8 cellular contexts compared by ENCODE assay signal in genomic region chr19:48319647-48320537, GRCh38. TPM values are rescaled to one million over a fixed set of nuclear protein-coding genes. Genes with fewer than 3 reads are reported as not detected.
A peak's percentile ranks its signal among the peaks of the same experiment; 100 is the strongest.
DNase-seq lines count a peak whose midpoint lies in the region; ATAC-seq and TF ChIP-seq lines count a peak whose summit lies in the region.

No MANE protein-coding gene starts in this region.

- no peak overlapping the region for H3K9ac ChIP-seq in liver (ENCODE audit: low read depth in 1 of 2, low read length in 2 of 2)

- peaks cover 14% of the 10 kb centered on the region for H3K36me3 Mint-ChIP-seq in activated CD4-positive, alpha-beta T cell treated with anti-CD3 and anti-CD28 coated beads, Interleukin-2, amount 10 ng/mL, durations not matched to agents 7 days and 5 days (ENCODE audit: low read depth)
- peaks cover 12% of the 10 kb centered on the region for H3K36me3 Mint-ChIP-seq in dendritic cell treated with granulocyte-macrophage colony-stimulating factor and Interleukin-4, amounts not matched to agents 40 ng/mL and 50 ng/mL, for 4 days (ENCODE audit: low read depth)

- 31% methylated on average over 16 of the region's 16 CpGs for WGBS in liver

- H3K36me3 ChIP-seq in liver (ENCODE audit: control insufficient read depth in 4 of 4, insufficient read depth in 3 of 4, low read depth in 1 of 4, low read length in 3 of 4) = no peaks in the 10 kb centered on the region

- H3K27me3 ChIP-seq in AG04450 (ENCODE audit: control insufficient read depth, insufficient read depth, low read length) (no peaks in the 10 kb centered on the region), liver (ENCODE audit: control insufficient read depth in 4 of 4, insufficient read depth in 4 of 4, low read length in 3 of 4) (no peaks in the 10 kb centered on the region)

- H3K9me3 ChIP-seq in AG04450 (ENCODE audit: control insufficient read depth, insufficient read depth, low read length) = peaks cover 2% of the 10 kb centered on the region; the same call in 1 of the 2 replicates
- no peaks in the 10 kb centered on the region for H3K9me3 ChIP-seq in liver (ENCODE audit: control insufficient read depth in 4 of 4, low read length in 3 of 4)

- H3K9me3 Mint-ChIP-seq in activated CD4-positive, alpha-beta T cell treated with anti-CD3 and anti-CD28 coated beads, Interleukin-2, amount 10 ng/mL, durations not matched to agents 7 days and 5 days = no peaks in the 10 kb centered on the region
- H3K9me3 Mint-ChIP-seq in dendritic cell treated with granulocyte-macrophage colony-stimulating factor and Interleukin-4, amounts not matched to agents 40 ng/mL and 50 ng/mL, for 4 days = no peaks in the 10 kb centered on the region

- no peak for ATAC-seq in HG02798 (IDR thresholded peaks at IDR 0.05; ENCODE audit: poor library complexity, unreplicated experiment)

- POLR2A ChIA-PET in AG04450 (lab: Yijun Ruan, JAX) = interaction anchor here (1.2 to 1.6 kb wide), 2 partner anchors 13 to 14 kb away, joined by 5 to 7 read pairs; no protein-coding TSS in a partner anchor
- POLR2A ChIA-PET in activated CD4-positive, alpha-beta T cell treated with anti-CD3 and anti-CD28 coated beads, Interleukin-2, amount 10 ng/mL, durations not matched to agents 7 days and 5 days (lab: Charles Lee) = no interaction called here

- CTCF ChIA-PET in AG04450 (lab: Charles Lee) = interaction anchor here (0.6 to 2.8 kb wide), 2 partner anchors 10 to 14 kb away, joined by 4 to 34 read pairs; no protein-coding TSS in a partner anchor
- CTCF ChIA-PET in activated CD4-positive, alpha-beta T cell treated with anti-CD3 and anti-CD28 coated beads, Interleukin-2, amount 10 ng/mL, durations not matched to agents 7 days and 5 days (lab: Charles Lee) = interaction anchor here (0.6 to 4.2 kb wide), 4 partner anchors 13 to 104 kb away, joined by 3 to 44 read pairs (median 4); partner anchors contain the start of gene KDELR1

- H3K4me3 ChIP-seq in AG04450 (ENCODE audit: low read depth, low read length) (no peak overlapping the region), liver (ENCODE audit: low read depth in 1 of 3, low read length in 3 of 3) (no peak overlapping the region)

- DNase-seq in AG04450 (ENCODE audit: low read depth, low spot score) (no peak), GOT3 (lab: John Stamatoyannopoulos, UW) (peak; percentile 15), NCI-H446 treated with DMSO at 0.1 percent for 48 hours (lab: John Stamatoyannopoulos, UW) (peak; percentile 61)
- peak; percentile 82 for DNase-seq in activated CD4-positive, alpha-beta T cell treated with anti-CD3 and anti-CD28 coated beads, Interleukin-2, amount 10 ng/mL, durations not matched to agents 7 days and 5 days
- DNase-seq in stimulated activated CD4-positive, alpha-beta T cell treated with anti-CD3 and anti-CD28 coated beads, TNF-alpha, amount 100 ng/mL, for 24 hours (ENCODE audit: low read depth in 3 of 3) = peak; percentile 50 to 71 (median 67)

- no peaks in the 10 kb centered on the region for H3K27me3 Mint-ChIP-seq in activated CD4-positive, alpha-beta T cell treated with anti-CD3 and anti-CD28 coated beads, Interleukin-2, amount 10 ng/mL, durations not matched to agents 7 days and 5 days
- peaks cover 4% of the 10 kb centered on the region for H3K27me3 Mint-ChIP-seq in dendritic cell treated with granulocyte-macrophage colony-stimulating factor and Interleukin-4, amounts not matched to agents 40 ng/mL and 50 ng/mL, for 4 days

- TF ChIP-seq RAD21 in liver (IDR thresholded peaks at IDR 0.05) = peak; percentile 87 to 89

- TF ChIP-seq CTCF in AG04450 (IDR thresholded peaks at IDR 0.05; ENCODE audit: low read depth, low read length) (peak; percentile 78), liver (IDR thresholded peaks at IDR 0.05; ENCODE audit: low read depth, low read length, missing input control) (peak; percentile 67)

- H3K4me1 Mint-ChIP-seq in activated CD4-positive, alpha-beta T cell treated with anti-CD3 and anti-CD28 coated beads, Interleukin-2, amount 10 ng/mL, durations not matched to agents 7 days and 5 days = peaks cover 50% of the 10 kb centered on the region
- H3K4me1 Mint-ChIP-seq in dendritic cell treated with granulocyte-macrophage colony-stimulating factor and Interleukin-4, amounts not matched to agents 40 ng/mL and 50 ng/mL, for 4 days (ENCODE audit: low read depth) = peaks cover 49% of the 10 kb centered on the region

- H3K4me3 Mint-ChIP-seq in activated CD4-positive, alpha-beta T cell treated with anti-CD3 and anti-CD28 coated beads, Interleukin-2, amount 10 ng/mL, durations not matched to agents 7 days and 5 days = peak overlapping the region; percentile 87
- H3K4me3 Mint-ChIP-seq in dendritic cell treated with granulocyte-macrophage colony-stimulating factor and Interleukin-4, amounts not matched to agents 40 ng/mL and 50 ng/mL, for 4 days = peak overlapping the region; percentile 81

- peak overlapping the region; percentile 98 for H3K27ac Mint-ChIP-seq in activated CD4-positive, alpha-beta T cell treated with anti-CD3 and anti-CD28 coated beads, Interleukin-2, amount 10 ng/mL, durations not matched to agents 7 days and 5 days
- peak overlapping the region; percentile 94 for H3K27ac Mint-ChIP-seq in dendritic cell treated with granulocyte-macrophage colony-stimulating factor and Interleukin-4, amounts not matched to agents 40 ng/mL and 50 ng/mL, for 4 days

- intact Hi-C loops in dendritic cell treated with granulocyte-macrophage colony-stimulating factor and Interleukin-4, amounts not matched to agents 40 ng/mL and 50 ng/mL, for 4 days (cut with micrococcal nuclease) = loop anchor here (5.0 kb wide), 1 partner anchor 72 kb away; the partner anchor contains the start of genes GRIN2D and KDELR1

- peaks cover 3 to 15% (median 5%) of the 10 kb centered on the region in 4 donors for H3K4me1 ChIP-seq in liver (ENCODE audit: control insufficient read depth in 4 of 4, insufficient read depth in 4 of 4, low read length in 3 of 4)

- no peak overlapping the region for H3K27ac ChIP-seq in AG04450 (ENCODE audit: low read depth, low read length)
- H3K27ac ChIP-seq in liver (ENCODE audit: low read depth in 1 of 2, low read length in 2 of 2) = peak overlapping the region; percentile 36 to 50

TF ChIP-seq in liver, 16 proteins besides CTCF, POLR2A, EP300 and RAD21:
- TF ChIP-seq MAX (IDR thresholded peaks at IDR 0.05) = no peak
- TF ChIP-seq HNF4A (conservative IDR thresholded peaks at IDR 0.05) = no peak

RNA-seq across cellular contexts. Expression of gene EMP3, which starts 5.5 kb away (rescaled TPM):
- polyA plus RNA-seq in AG04450 (2011; rRNA removed) = 227 and 341 TPM in 2 replicates
- polyA minus RNA-seq in AG04450 (2011; rRNA and poly(A)+ RNA removed) = 291 and 415 TPM in 2 replicates
- total RNA-seq in activated CD4-positive, alpha-beta T cell treated with anti-CD3 and anti-CD28 coated beads, Interleukin-2, amount 10 ng/mL, durations not matched to agents 7 days and 5 days = 100 to 1,000 TPM; 444 to 544 TPM
- total RNA-seq in liver = 10 to 100 TPM in 1 of 2 donors, 1 to 10 TPM in 1; 4.5 to 16.6 TPM
- 10 to 100 TPM; 11.3 to 12.1 TPM for polyA plus RNA-seq in liver

RNA-seq across cellular contexts. Expression of gene TMEM143, which starts 43.8 kb away (rescaled TPM):
- polyA plus RNA-seq in AG04450 (2011; rRNA removed) = 4.7 and 5.1 TPM in 2 replicates
- polyA minus RNA-seq in AG04450 (2011; rRNA and poly(A)+ RNA removed) = 3.8 and 5.5 TPM in 2 replicates
- total RNA-seq in activated CD4-positive, alpha-beta T cell treated with anti-CD3 and anti-CD28 coated beads, Interleukin-2, amount 10 ng/mL, durations not matched to agents 7 days and 5 days = 10 to 100 TPM; 19.0 to 21.7 TPM
- total RNA-seq in liver = 1 to 10 TPM; 3.2 to 5.4 TPM
- polyA plus RNA-seq in liver = 10 to 100 TPM in 1 of 2 donors, 1 to 10 TPM in 1; 7.9 to 10.2 TPM

RNA-seq across cellular contexts. Expression of gene SYNGR4, which starts 44.3 kb away (rescaled TPM):
- polyA plus RNA-seq in AG04450 (2011; rRNA removed) = not detected in 2 replicates
- not detected in 2 replicates for polyA minus RNA-seq in AG04450 (2011; rRNA and poly(A)+ RNA removed)
- total RNA-seq in activated CD4-positive, alpha-beta T cell treated with anti-CD3 and anti-CD28 coated beads, Interleukin-2, amount 10 ng/mL, durations not matched to agents 7 days and 5 days = not detected
- not detected for total RNA-seq in liver
- polyA plus RNA-seq in liver = under 1 TPM in 1 of 2 donors, not detected in 1; 0.09 TPM

RNA-seq across cellular contexts. Expression of gene ZNF114, which starts 50.0 kb away (rescaled TPM):
- polyA plus RNA-seq in AG04450 (2011; rRNA removed) (0.53 and 0.63 TPM in 2 replicates), liver (under 1 TPM; 0.07 TPM)
- 0.61 and 0.87 TPM in 2 replicates for polyA minus RNA-seq in AG04450 (2011; rRNA and poly(A)+ RNA removed)
- total RNA-seq in activated CD4-positive, alpha-beta T cell treated with anti-CD3 and anti-CD28 coated beads, Interleukin-2, amount 10 ng/mL, durations not matched to agents 7 days and 5 days = not detected
- total RNA-seq in liver = 1 to 10 TPM in 1 of 2 donors, under 1 TPM in 1; 0.08 to 1.1 TPM

Comparison
In these comparisons a context has a peak if more than half of its experiments do, and no peak if none do; other contexts are left out.
1. RNA of gene EMP3, which starts 5.5 kb away (total RNA-seq): 444 to 544 TPM in activated CD4-positive, alpha-beta T cell treated with anti-CD3 and anti-CD28 coated beads, Interleukin-2, amount 10 ng/mL, durations not matched to agents 7 days and 5 days; 4.5 to 16.6 TPM in liver; every median in the first group is over 10 times any median in the second.